In genomic region chrX:1330605-1331004, GRCh38 we compare ENCODE assay signal across 1 cellular context.
TF ChIP-seq lines count a peak whose summit lies in the region.

No MANE protein-coding gene starts in this region.

TF ChIP-seq in GM12878, 131 proteins besides CTCF, POLR2A, EP300 and RAD21 (continues in another document):
- TF ChIP-seq STAT1 (conservative IDR thresholded peaks at IDR 0.05) (no peak), NR2F1 (conservative IDR thresholded peaks at IDR 0.05) (peak; percentile 42; the same call in 1 of the 2 replicates), CREM (IDR thresholded peaks at IDR 0.05; ENCODE audit: low read depth) (no peak), CEBPB (IDR thresholded peaks at IDR 0.05; ENCODE audit: borderline replicate concordance in 1 of 2, low read depth in 2 of 2, low read length in 2 of 2) (no peak), IKZF2 (IDR thresholded peaks at IDR 0.05) (peak; percentile 79 to 87), CBX5 (IDR thresholded peaks at IDR 0.05; ENCODE audit: low read depth) (no peak), DPF2 (IDR thresholded peaks at IDR 0.05) (peak; percentile 62), ZNF384 (IDR thresholded peaks at IDR 0.05; ENCODE audit: borderline replicate concordance, low read depth, low read length) (no peak), CUX1 (IDR thresholded peaks at IDR 0.05; ENCODE audit: insufficient replicate concordance, low read depth, low read length) (no peak), MAX (IDR thresholded peaks at IDR 0.05; ENCODE audit: low read depth, low read length) (no peak), RFX5 (IDR thresholded peaks at IDR 0.05; ENCODE audit: low read depth, low read length) (no peak), MYC (IDR thresholded peaks at IDR 0.05; ENCODE audit: insufficient read depth, insufficient read length, insufficient replicate concordance, low read length, severe bottlenecking) (no peak), IRF4 (IDR thresholded peaks at IDR 0.05; ENCODE audit: low read depth, low read length) (0 out of 2 replicates have a peak, but pooled peaks have one; percentile 44), SRF (IDR thresholded peaks at IDR 0.05; ENCODE audit: low read depth in 2 of 2, low read length in 2 of 2) (0 out of 4 replicates have a peak, but pooled peaks of 1 of the 2 experiments have one; percentile 2), SREBF1 (IDR thresholded peaks at IDR 0.05; ENCODE audit: low read length) (no peak), TCF12 (IDR thresholded peaks at IDR 0.05; ENCODE audit: low read depth, low read length) (peak; percentile 84), CEBPZ (IDR thresholded peaks at IDR 0.05; ENCODE audit: low read depth, low read length) (no peak), MEF2B (IDR thresholded peaks at IDR 0.05; ENCODE audit: partially characterized antibody, poor library complexity, severe bottlenecking) (peak; percentile 67), NRF1 (conservative IDR thresholded peaks at IDR 0.05; ENCODE audit: low read depth, low read length) (no peak), IKZF1 (conservative IDR thresholded peaks at IDR 0.05) (peak; percentile 84), SPI1 (IDR thresholded peaks at IDR 0.05; ENCODE audit: borderline replicate concordance, insufficient read depth, low read depth, low read length) (peak; percentile 90), RELB (IDR thresholded peaks at IDR 0.05; ENCODE audit: low read depth) (peak; percentile 58; the same call in 1 of the 2 replicates), NKRF (conservative IDR thresholded peaks at IDR 0.05) (no peak), ZNF217 (IDR thresholded peaks at IDR 0.05) (peak; percentile 64; the same call in 1 of the 2 replicates), PAX5 (IDR thresholded peaks at IDR 0.05; ENCODE audit: borderline replicate concordance, low read depth, low read length) (peak; percentile 80; the same call in 1 of the 2 replicates), SUPT20H (IDR thresholded peaks at IDR 0.05; ENCODE audit: borderline replicate concordance, control insufficient read depth, low read depth, low read length) (no peak), CHD4 (IDR thresholded peaks at IDR 0.05) (no peak), BCLAF1 (IDR thresholded peaks at IDR 0.05) (no peak), SMC3 (IDR thresholded peaks at IDR 0.05; ENCODE audit: borderline replicate concordance, low read length) (no peak), BHLHE40 (IDR thresholded peaks at IDR 0.05; ENCODE audit: borderline replicate concordance in 1 of 2, low read depth in 2 of 2, low read length in 1 of 2) (peak in 1 of 2 experiments; percentile 43; a peak in 1 of 4 replicates), ASH2L (IDR thresholded peaks at IDR 0.05; ENCODE audit: borderline replicate concordance, low read depth) (no peak), CHD2 (IDR thresholded peaks at IDR 0.05; ENCODE audit: borderline replicate concordance, low read depth, low read length) (no peak), EGR1 (IDR thresholded peaks at IDR 0.05; ENCODE audit: borderline replicate concordance in 1 of 2, low read depth in 2 of 2, low read length in 2 of 2) (no peak), SUZ12 (IDR thresholded peaks at IDR 0.05; ENCODE audit: unreplicated experiment) (no peak), MTA3 (IDR thresholded peaks at IDR 0.05; ENCODE audit: borderline replicate concordance, low read length) (no peak), RAD51 (IDR thresholded peaks at IDR 0.05) (no peak), GATAD2B (conservative IDR thresholded peaks at IDR 0.05; ENCODE audit: low read depth) (0 out of 2 replicates have a peak, but pooled peaks have one; percentile 40), MTA2 (IDR thresholded peaks at IDR 0.05; ENCODE audit: low read depth) (0 out of 2 replicates have a peak, but pooled peaks have one; percentile 48), TCF3 (IDR thresholded peaks at IDR 0.05; ENCODE audit: borderline replicate concordance, insufficient read depth, low read depth, low read length) (peak; percentile 83), POU2F2 (IDR thresholded peaks at IDR 0.05; ENCODE audit: borderline replicate concordance, low read depth, low read length) (no peak), MXI1 (IDR thresholded peaks at IDR 0.05; ENCODE audit: low read depth, low read length) (no peak), RUNX3 (IDR thresholded peaks at IDR 0.05; ENCODE audit: low read length) (peak; percentile 47), STAT3 (IDR thresholded peaks at IDR 0.05; ENCODE audit: low read depth, low read length) (no peak), LARP7 (IDR thresholded peaks at IDR 0.05) (no peak), ZNF687 (IDR thresholded peaks at IDR 0.05) (peak; percentile 66), SIX5 (IDR thresholded peaks at IDR 0.05; ENCODE audit: low read depth, low read length, severe bottlenecking) (no peak)
